ENCODE assay signal across 20 cellular contexts in genomic region chr17:82382933-82383255, GRCh38. TPM values are rescaled to one million over a fixed set of nuclear protein-coding genes. Genes with fewer than 3 reads are reported as not detected.
A peak's percentile ranks its signal among the peaks of the same experiment; 100 is the strongest.
DNase-seq lines count a peak whose midpoint lies in the region; ATAC-seq and TF ChIP-seq lines count a peak whose summit lies in the region.
"Had no signal": no experiment of that assay in that cellular context is flagged by ENCODE, and none has a peak within 500 bp of the region (broad histone marks: within the 10 kb centered on the region; RNA-seq: fewer than 3 reads in every experiment).

No MANE protein-coding gene starts in this region.

- no peaks in the 10 kb centered on the region for H3K36me3 Mint-ChIP-seq in chondrocyte (ENCODE audit: low read depth)
- H3K36me3 Mint-ChIP-seq: CD4-positive, CD25-positive, alpha-beta regulatory T cell; CD8-positive, alpha-beta T cell had no signal

- DNase-seq in Right ventricle myocardium superior, result peak; percentile 41
- DNase-seq in right cardiac atrium, result no peak
- peak; percentile 68 for DNase-seq in RWPE2 (ENCODE audit: low spot score)
- DNase-seq in chondrocyte (ENCODE audit: low spot score), result peak; percentile 86
- DNase-seq in osteoblast (ENCODE audit: insufficient read length, low spot score, missing footprints), result peak; percentile 62
- no peak for DNase-seq in LoVo (ENCODE audit: low spot score)
- DNase-seq: 8988T; C1 segment of cervical spinal cord; Caco-2; CD4-positive, CD25-positive, alpha-beta regulatory T cell; CD8-positive, alpha-beta T cell; DMS153; DND-41; GM23248 had no signal

- intact Hi-C loops in Right ventricle myocardium superior (cut with DNase I) (no loop called here), right cardiac atrium (cut with DNase I) (no loop called here)

- H3K27ac Mint-ChIP-seq in chondrocyte (ENCODE audit: unreplicated experiment), result no peak overlapping the region
- H3K27ac Mint-ChIP-seq: CD4-positive, CD25-positive, alpha-beta regulatory T cell; CD8-positive, alpha-beta T cell had no signal

- H3K4me3 ChIP-seq in right cardiac atrium (ENCODE audit: low read length) (no peak overlapping the region), RWPE2 (ENCODE audit: severe bottlenecking) (no peak overlapping the region), osteoblast (ENCODE audit: insufficient read depth, low read length) (no peak overlapping the region)
- H3K4me3 ChIP-seq: A549, GM23248 had no signal

- no peaks in the 10 kb centered on the region for H3K9me3 Mint-ChIP-seq in chondrocyte (ENCODE audit: low read depth)
- H3K9me3 Mint-ChIP-seq: CD4-positive, CD25-positive, alpha-beta regulatory T cell; CD8-positive, alpha-beta T cell had no signal

- H3K27me3 Mint-ChIP-seq in chondrocyte (ENCODE audit: low read depth), result peaks cover 28% of the 10 kb centered on the region

- WGBS in right cardiac atrium, result 78% methylated on average over 11 of the region's 11 CpGs

- no peak overlapping the region for H3K4me2 ChIP-seq in osteoblast (ENCODE audit: insufficient read depth, low read length)
- H3K4me2 ChIP-seq: A549 had no signal

- H3K79me2 ChIP-seq in osteoblast (ENCODE audit: insufficient read depth, low read length), result no peaks in the 10 kb centered on the region

- no peak overlapping the region for H3K27ac ChIP-seq in right cardiac atrium (ENCODE audit: low read length)
- H3K27ac ChIP-seq in RWPE2 (ENCODE audit: poor library complexity, severe bottlenecking), result no peak overlapping the region
- no peak overlapping the region for H3K27ac ChIP-seq in osteoblast (ENCODE audit: low read depth, low read length)
- H3K27ac ChIP-seq: A549, GM23248 had no signal

- no peak overlapping the region for H2AFZ ChIP-seq in osteoblast (ENCODE audit: low read length)
- H2AFZ ChIP-seq: GM23248 had no signal

- H3K27me3 ChIP-seq in right cardiac atrium (ENCODE audit: control insufficient read depth, insufficient read depth) (no peaks in the 10 kb centered on the region), RWPE2 (ENCODE audit: insufficient read depth, poor library complexity, severe bottlenecking) (peaks cover 19% of the 10 kb centered on the region), osteoblast (ENCODE audit: insufficient read depth, low read length) (peaks cover 50% of the 10 kb centered on the region)

- H3K36me3 ChIP-seq in RWPE2 (ENCODE audit: low read depth), result no peaks in the 10 kb centered on the region
- no peaks in the 10 kb centered on the region for H3K36me3 ChIP-seq in osteoblast (ENCODE audit: insufficient read depth, low read length)

- H3K4me1 ChIP-seq in right cardiac atrium (ENCODE audit: control insufficient read depth, insufficient read depth, low read length) (no peaks in the 10 kb centered on the region), RWPE2 (ENCODE audit: insufficient read depth, poor library complexity, severe bottlenecking) (peaks cover 10% of the 10 kb centered on the region), osteoblast (ENCODE audit: insufficient read depth, low read length) (peaks cover 8% of the 10 kb centered on the region)

- H3K9me3 ChIP-seq in right cardiac atrium (ENCODE audit: control insufficient read depth, low read length) (no peaks in the 10 kb centered on the region), RWPE2 (ENCODE audit: severe bottlenecking) (no peaks in the 10 kb centered on the region), osteoblast (ENCODE audit: low read depth, low read length) (no peaks in the 10 kb centered on the region)
- H3K9me3 ChIP-seq: A549, Caco-2 had no signal

- no peak for ATAC-seq in Right ventricle myocardium superior (ENCODE audit: poor library complexity)
- no peak for ATAC-seq in right cardiac atrium
- no peak for ATAC-seq in RWPE2 (ENCODE audit: low read depth)
- ATAC-seq in HG03439 (IDR thresholded peaks at IDR 0.05; ENCODE audit: unreplicated experiment), result no peak
- ATAC-seq: A549; CD8-positive, alpha-beta T cell; HCT116 had no signal

- TF ChIP-seq CTCF in RWPE2 (IDR thresholded peaks at IDR 0.05; ENCODE audit: poor library complexity, severe bottlenecking) (no peak), chondrocyte (IDR thresholded peaks at IDR 0.05) (no peak), osteoblast (IDR thresholded peaks at IDR 0.05; ENCODE audit: extremely low read depth, low read depth, low read length) (no peak)

- peaks cover 7% of the 10 kb centered on the region for H3K4me1 Mint-ChIP-seq in chondrocyte (ENCODE audit: low read depth)

- no peak overlapping the region for H3K4me3 Mint-ChIP-seq in chondrocyte (ENCODE audit: unreplicated experiment)
- H3K4me3 Mint-ChIP-seq: CD4-positive, CD25-positive, alpha-beta regulatory T cell; CD8-positive, alpha-beta T cell had no signal

- H4K20me1 ChIP-seq in osteoblast (ENCODE audit: insufficient read depth, low read length), result no peaks in the 10 kb centered on the region

RNA-seq across cellular contexts. Expression of gene UTS2R, which starts 11.3 kb away (rescaled TPM):
- total RNA-seq in Right ventricle myocardium superior, result 0.81 TPM
- 1 to 10 TPM; 2.3 to 7.5 (median 4.6) TPM for total RNA-seq in right cardiac atrium
- polyA plus RNA-seq in right cardiac atrium, result 1.0 TPM
- not detected in 3 replicates for total RNA-seq in chondrocyte
- total RNA-seq in osteoblast, result not detected in 2 replicates
- total RNA-seq: CD4-positive, CD25-positive, alpha-beta regulatory T cell; CD8-positive, alpha-beta T cell; GM23248; H1; H7 had no signal
- polyA plus RNA-seq: A549; BJ; CD4-positive, CD25-positive, alpha-beta regulatory T cell; GM23248 had no signal

RNA-seq across cellular contexts. Expression of gene TEX19, which starts 23.8 kb away (rescaled TPM):
- total RNA-seq in Right ventricle myocardium superior (not detected), right cardiac atrium (not detected), chondrocyte (not detected in 3 replicates), osteoblast (under 0.01 and 0.29 TPM in 2 replicates)
- polyA plus RNA-seq in right cardiac atrium, result not detected
- total RNA-seq: CD4-positive, CD25-positive, alpha-beta regulatory T cell; CD8-positive, alpha-beta T cell; GM23248 had no signal
- polyA plus RNA-seq: CD4-positive, CD25-positive, alpha-beta regulatory T cell; GM23248 had no signal

RNA-seq across cellular contexts. Expression of gene HEXD, which starts 35.3 kb away (rescaled TPM):
- total RNA-seq in Right ventricle myocardium superior, result 14.8 TPM
- total RNA-seq in right cardiac atrium, result 10 to 100 TPM; 13.6 to 24.4 (median 18.7) TPM
- 22.5 TPM for polyA plus RNA-seq in right cardiac atrium
- 10.8 to 17.7 TPM (median 11.2 TPM) in 3 replicates for total RNA-seq in chondrocyte
- 13.0 and 20.3 TPM in 2 replicates for total RNA-seq in osteoblast

RNA-seq across cellular contexts. Expression of gene OGFOD3, which starts 35.5 kb away (rescaled TPM):
- total RNA-seq in Right ventricle myocardium superior (29.9 TPM), right cardiac atrium (10 to 100 TPM; 27.9 to 34.0 (median 30.5) TPM), chondrocyte (19.9 to 30.6 TPM (median 20.0 TPM) in 3 replicates), osteoblast (25.3 and 27.4 TPM in 2 replicates)
- 28.9 TPM for polyA plus RNA-seq in right cardiac atrium

RNA-seq across cellular contexts. Expression of gene SECTM1, which starts 49.3 kb away (rescaled TPM):
- total RNA-seq in Right ventricle myocardium superior, result 4.3 TPM
- total RNA-seq in right cardiac atrium, result 1 to 10 TPM; 2.8 to 5.7 (median 3.3) TPM
- polyA plus RNA-seq in right cardiac atrium, result 2.5 TPM
- total RNA-seq in chondrocyte, result 1.3 to 2.5 TPM (median 2.1 TPM) in 3 replicates
- total RNA-seq in osteoblast, result 5.8 and 11.5 TPM in 2 replicates

Comparison
In these comparisons a context has a peak if more than half of its experiments do, and no peak if none do; other contexts are left out.
1. DNase-seq: peak in Right ventricle myocardium superior (single experiment), RWPE2 (single experiment), chondrocyte (single experiment) and osteoblast (single experiment); none in right cardiac atrium (0 of 3) and LoVo (single experiment).